In the genomic region with DNA sequence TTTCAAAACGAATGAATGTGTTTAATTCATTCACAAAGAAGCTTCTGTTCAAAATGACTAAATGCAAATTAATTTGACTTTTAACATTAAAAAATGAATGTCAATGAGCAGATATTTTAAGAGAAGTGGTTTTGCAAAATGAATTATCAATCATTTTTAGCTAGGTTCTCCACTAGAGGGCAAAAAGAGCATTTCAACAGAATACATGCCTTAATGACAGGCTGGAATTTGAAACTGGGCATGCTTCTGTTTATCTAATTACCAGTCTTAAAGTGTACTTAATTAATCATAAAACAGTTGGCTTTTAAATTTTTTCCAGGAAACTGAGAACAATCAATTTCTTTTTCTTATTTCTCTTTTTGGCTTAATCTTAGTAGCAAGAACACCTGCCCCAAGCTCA, we compare ENCODE assay signal across 1 cellular context.
TF ChIP-seq lines count a peak whose summit lies in the region.

No MANE protein-coding gene starts in this region.

TF ChIP-seq in HepG2, 621 proteins besides CTCF, POLR2A, EP300 and RAD21 (continued from another document):
- TF ChIP-seq, protein P1, sequence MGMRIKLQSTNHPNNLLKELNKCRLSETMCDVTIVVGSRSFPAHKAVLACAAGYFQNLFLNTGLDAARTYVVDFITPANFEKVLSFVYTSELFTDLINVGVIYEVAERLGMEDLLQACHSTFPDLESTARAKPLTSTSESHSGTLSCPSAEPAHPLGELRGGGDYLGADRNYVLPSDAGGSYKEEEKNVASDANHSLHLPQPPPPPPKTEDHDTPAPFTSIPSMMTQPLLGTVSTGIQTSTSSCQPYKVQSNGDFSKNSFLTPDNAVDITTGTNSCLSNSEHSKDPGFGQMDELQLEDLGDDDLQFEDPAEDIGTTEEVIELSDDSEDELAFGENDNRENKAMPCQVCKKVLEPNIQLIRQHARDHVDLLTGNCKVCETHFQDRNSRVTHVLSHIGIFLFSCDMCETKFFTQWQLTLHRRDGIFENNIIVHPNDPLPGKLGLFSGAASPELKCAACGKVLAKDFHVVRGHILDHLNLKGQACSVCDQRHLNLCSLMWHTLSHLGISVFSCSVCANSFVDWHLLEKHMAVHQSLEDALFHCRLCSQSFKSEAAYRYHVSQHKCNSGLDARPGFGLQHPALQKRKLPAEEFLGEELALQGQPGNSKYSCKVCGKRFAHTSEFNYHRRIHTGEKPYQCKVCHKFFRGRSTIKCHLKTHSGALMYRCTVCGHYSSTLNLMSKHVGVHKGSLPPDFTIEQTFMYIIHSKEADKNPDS (CRISPR knock-in tag; IDR thresholded peaks at IDR 0.05), result no peak
